9 cellular contexts compared by ENCODE assay signal in the genomic region with DNA sequence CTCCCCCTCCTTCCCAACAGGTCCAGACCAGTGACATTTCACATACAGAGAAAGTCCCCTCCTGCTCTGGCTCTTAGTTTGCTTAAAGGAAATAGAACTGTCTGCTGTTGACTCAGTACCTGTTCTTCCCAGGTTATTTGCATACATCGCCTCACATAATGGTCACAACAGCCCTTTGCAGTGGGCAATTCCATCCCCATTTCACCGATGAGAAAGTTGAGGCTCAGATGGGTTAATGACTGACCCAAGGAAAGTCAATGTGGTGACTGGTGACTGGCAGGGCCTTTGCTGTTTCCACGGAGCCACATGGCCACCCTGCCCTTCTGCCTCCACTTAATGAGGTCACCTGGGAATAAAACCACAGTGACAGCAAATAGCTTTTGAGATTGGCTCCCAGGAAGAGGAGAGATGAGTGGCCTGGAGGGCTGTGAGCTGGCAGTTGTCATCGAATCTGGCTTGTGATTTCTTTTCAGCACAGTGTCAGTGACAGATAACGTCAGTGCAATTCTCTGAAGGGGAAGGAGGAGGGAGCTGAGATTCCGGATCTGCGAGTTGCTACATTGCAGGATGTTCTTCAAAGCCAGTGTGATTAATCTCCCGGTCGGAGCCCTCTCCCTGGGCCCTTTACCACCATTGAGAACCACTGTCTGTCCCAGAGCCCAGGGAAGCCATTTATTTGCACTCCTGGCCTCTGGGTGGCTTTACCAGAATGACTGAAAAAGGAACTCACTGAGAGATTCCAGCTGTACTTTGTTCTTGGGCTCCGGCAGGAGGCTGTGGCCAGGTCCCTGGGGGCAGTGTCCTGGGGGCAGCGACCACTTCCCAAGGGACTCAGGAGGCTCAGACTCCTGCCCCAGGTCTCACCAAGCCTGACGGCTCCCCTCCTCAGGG.
DNase-seq lines count a peak whose midpoint lies in the region; ATAC-seq, FAIRE-seq and TF ChIP-seq lines count a peak whose summit lies in the region.
"Had no signal": no experiment of that assay in that cellular context is flagged by ENCODE, and none has a peak within 500 bp of the region (broad histone marks: within the 10 kb centered on the region; RNA-seq: fewer than 3 reads in every experiment).

No MANE protein-coding gene starts in this region.

- H3K27me3 ChIP-seq in PC-9 (ENCODE audit: insufficient read depth, low read depth) (no peaks in the 10 kb centered on the region), left lung (no peaks in the 10 kb centered on the region)

- H3F3A ChIP-seq in PC-9 (ENCODE audit: insufficient read depth, low read depth), result peaks cover 33% of the 10 kb centered on the region

- POLR2A ChIA-PET in PC-9 (lab: Charles Lee; ENCODE audit: unreplicated experiment), result interaction anchor here (0.6 to 1.1 kb wide), 3 partner anchors 141 to 233 kb away, joined by 3 to 10 read pairs (median 3); no protein-coding TSS in a partner anchor

- no peaks in the 10 kb centered on the region for H3K9me2 ChIP-seq in PC-9 (ENCODE audit: insufficient read depth)

- H3K9me3 Mint-ChIP-seq in activated naive CD8-positive, alpha-beta T cell treated with anti-CD3 and anti-CD28 coated beads, Interleukin-2, amount 50 U/mL, for 24 hours, result no peaks in the 10 kb centered on the region
- H3K9me3 Mint-ChIP-seq in activated naive CD8-positive, alpha-beta T cell treated with anti-CD3 and anti-CD28 coated beads for 36 hours, result no peaks in the 10 kb centered on the region

- H3K4me2 ChIP-seq in PC-9, result peak overlapping the region; percentile 85

- H2AFZ ChIP-seq in PC-9, result no peak overlapping the region

- peak; percentile 41 for ATAC-seq in activated naive CD8-positive, alpha-beta T cell treated with anti-CD3 and anti-CD28 coated beads, Interleukin-2, amount 50 U/mL, for 24 hours
- ATAC-seq in HG02981 (IDR thresholded peaks at IDR 0.05; ENCODE audit: unreplicated experiment) (peak; percentile 53), left lung (peak; percentile 67)

- H3K36me3 ChIP-seq in PC-9 (ENCODE audit: low read depth), result no peaks in the 10 kb centered on the region
- H3K36me3 ChIP-seq in left lung, result no peaks in the 10 kb centered on the region
- H3K36me3 ChIP-seq in kidney (ENCODE audit: control insufficient read depth in 1 of 2, insufficient read depth in 2 of 2, low read length in 2 of 2), result no peaks in the 10 kb centered on the region

- intact Hi-C loops in PC-9 (cut with micrococcal nuclease; ENCODE audit: unreplicated experiment), result loop anchor here (1.0 to 5.0 kb wide), 6 partner anchors 81 to 230 kb away; no protein-coding TSS in a partner anchor
- intact Hi-C loops in left lung (cut with DNase I), result no loop called here
- intact Hi-C loops in kidney (cut with DNase I), result no loop called here

- FAIRE-seq in kidney (lab: Jason Lieb, UNC), result no peak

- H3K4me1 ChIP-seq in PC-9 (replicated peaks; ENCODE audit: insufficient read depth), result peaks cover 53% of the 10 kb centered on the region
- peaks cover 6 to 12% of the 10 kb centered on the region in 2 donors for H3K4me1 ChIP-seq in left lung
- no peaks in the 10 kb centered on the region for H3K4me1 ChIP-seq in kidney (ENCODE audit: control insufficient read depth in 1 of 2, insufficient read depth in 1 of 2, low read depth in 1 of 2, low read length in 2 of 2)
- H3K4me1 ChIP-seq: Caco-2 had no signal

- H3K9ac ChIP-seq in kidney (ENCODE audit: low read length in 2 of 2), result no peak overlapping the region

- H3K79me2 ChIP-seq in PC-9 (ENCODE audit: low read depth), result no peaks in the 10 kb centered on the region

- H3K4me3 Mint-ChIP-seq in activated naive CD8-positive, alpha-beta T cell treated with anti-CD3 and anti-CD28 coated beads, Interleukin-2, amount 50 U/mL, for 24 hours, result no peak overlapping the region
- no peak overlapping the region for H3K4me3 Mint-ChIP-seq in activated naive CD8-positive, alpha-beta T cell treated with anti-CD3 and anti-CD28 coated beads for 36 hours

- no peak for DNase-seq in activated naive CD8-positive, alpha-beta T cell treated with anti-CD3 and anti-CD28 coated beads, Interleukin-2, amount 50 U/mL, for 24 hours
- DNase-seq in activated naive CD8-positive, alpha-beta T cell treated with anti-CD3 and anti-CD28 coated beads for 36 hours, result no peak
- DNase-seq in PC-9 (peak; percentile 73 to 94), left lung (no peak), kidney (no peak), ACHN (no peak)
- no peak for DNase-seq in activated naive CD4-positive, alpha-beta T cell treated with anti-CD3 and anti-CD28 coated beads, Interleukin-2, amount 50 U/mL, for 16 hours

- H3K36me3 Mint-ChIP-seq in activated naive CD8-positive, alpha-beta T cell treated with anti-CD3 and anti-CD28 coated beads, Interleukin-2, amount 50 U/mL, for 24 hours (ENCODE audit: low read depth), result no peaks in the 10 kb centered on the region
- H3K36me3 Mint-ChIP-seq in activated naive CD8-positive, alpha-beta T cell treated with anti-CD3 and anti-CD28 coated beads for 36 hours, result no peaks in the 10 kb centered on the region

- TF ChIP-seq CTCF in PC-9 (conservative IDR thresholded peaks at IDR 0.05) (no peak), left lung (IDR thresholded peaks at IDR 0.05) (no peak), kidney (IDR thresholded peaks at IDR 0.05; ENCODE audit: borderline replicate concordance, extremely low read depth, insufficient read depth) (no peak)

- H3K4me3 ChIP-seq in PC-9 (peak overlapping the region; percentile 40; the same call in 1 of the 2 replicates), left lung (no peak overlapping the region), kidney (ENCODE audit: low read length in 2 of 2) (no peak overlapping the region)

- H4K20me1 ChIP-seq in PC-9 (ENCODE audit: insufficient read depth), result no peaks in the 10 kb centered on the region

- CTCF ChIA-PET in PC-9 (lab: Charles Lee), result interaction anchor here (0.7 to 1.2 kb wide), 2 partner anchors 13 to 89 kb away, joined by 3 read pairs; no protein-coding TSS in a partner anchor

- in situ Hi-C loops in ACHN (cut with HindIII; ENCODE audit: low pct_ligation_motif_present, low pct_unique_long_range_greater_than_20kb, low sequenced_read_pairs), result no loop called here

- H3K27me3 Mint-ChIP-seq in activated naive CD8-positive, alpha-beta T cell treated with anti-CD3 and anti-CD28 coated beads, Interleukin-2, amount 50 U/mL, for 24 hours, result no peaks in the 10 kb centered on the region
- peaks cover 9% of the 10 kb centered on the region for H3K27me3 Mint-ChIP-seq in activated naive CD8-positive, alpha-beta T cell treated with anti-CD3 and anti-CD28 coated beads for 36 hours

- H3K27ac ChIP-seq in PC-9, result peak overlapping the region; percentile 97
- H3K27ac ChIP-seq in left lung, result no peak overlapping the region
- H3K27ac ChIP-seq in kidney (ENCODE audit: low read depth in 2 of 2, low read length in 2 of 2), result no peak overlapping the region

- H3K4me1 Mint-ChIP-seq in activated naive CD8-positive, alpha-beta T cell treated with anti-CD3 and anti-CD28 coated beads, Interleukin-2, amount 50 U/mL, for 24 hours, result peaks cover 9% of the 10 kb centered on the region
- H3K4me1 Mint-ChIP-seq in activated naive CD8-positive, alpha-beta T cell treated with anti-CD3 and anti-CD28 coated beads for 36 hours, result peaks cover 20% of the 10 kb centered on the region

- H3K9me3 ChIP-seq in PC-9 (ENCODE audit: insufficient read depth, low read depth) (no peaks in the 10 kb centered on the region), left lung (no peaks in the 10 kb centered on the region), kidney (ENCODE audit: control insufficient read depth in 1 of 2, low read length in 2 of 2) (no peaks in the 10 kb centered on the region)
- H3K9me3 ChIP-seq: Caco-2 had no signal

- no peak overlapping the region for H3K27ac Mint-ChIP-seq in activated naive CD8-positive, alpha-beta T cell treated with anti-CD3 and anti-CD28 coated beads, Interleukin-2, amount 50 U/mL, for 24 hours
- H3K27ac Mint-ChIP-seq in activated naive CD8-positive, alpha-beta T cell treated with anti-CD3 and anti-CD28 coated beads for 36 hours, result no peak overlapping the region

- BruUV-seq in PC-9 (replicated peaks; lab: Mats Ljungman, UMichigan), result TSS peak; percentile 36

Comparison
In these comparisons a context has a peak if more than half of its experiments do, and no peak if none do; other contexts are left out.
1. DNase-seq: peak in PC-9 (2 of 2); none in activated naive CD8-positive, alpha-beta T cell treated with anti-CD3 and anti-CD28 coated beads, Interleukin-2, amount 50 U/mL, for 24 hours (single experiment), activated naive CD8-positive, alpha-beta T cell treated with anti-CD3 and anti-CD28 coated beads for 36 hours (single experiment), left lung (0 of 2), kidney (single experiment), ACHN (single experiment) and activated naive CD4-positive, alpha-beta T cell treated with anti-CD3 and anti-CD28 coated beads, Interleukin-2, amount 50 U/mL, for 16 hours (single experiment).
2. Peak in every context shown above with its lines, with median percentiles within 50 percentile points of each other: ATAC-seq.